ENCODE assay signal across 21 cellular contexts in genomic region chr14:77323571-77323970, GRCh38. TPM values are rescaled to one million over a fixed set of nuclear protein-coding genes. Genes with fewer than 3 reads are reported as not detected.
DNase-seq lines count a peak whose midpoint lies in the region; ATAC-seq, FAIRE-seq and TF ChIP-seq lines count a peak whose summit lies in the region.
"Had no signal": no experiment of that assay in that cellular context is flagged by ENCODE, and none has a peak within 500 bp of the region (broad histone marks: within the 10 kb centered on the region; RNA-seq: fewer than 3 reads in every experiment).

No MANE protein-coding gene starts in this region.

- intact Hi-C loops in HepG2 (cut with micrococcal nuclease; ENCODE audit: unreplicated experiment) (loop anchor here (5.0 kb wide), 2 partner anchors 54 to 134 kb away; partner anchors contain the start of genes AHSA1, SAMD15, TMED8 and VIPAS39), right lobe of liver (cut with DNase I) (no loop called here), sigmoid colon (cut with DNase I) (loop anchor here (5.0 kb wide), 1 partner anchor 226 kb away; the partner anchor contains the start of gene CIPC), upper lobe of right lung (cut with DNase I) (no loop called here)

- peaks cover 20% of the 10 kb centered on the region for H3K79me2 ChIP-seq in HepG2 (ENCODE audit: insufficient read depth, low read length)

- POLR2A ChIA-PET in HepG2 (lab: Yijun Ruan, JAX): interaction anchor here (2.2 kb wide), 1 partner anchor 10 kb away, joined by 7 read pairs; no protein-coding TSS in a partner anchor

- H3K27ac ChIP-seq in liver (ENCODE audit: low read depth in 1 of 2, low read length in 2 of 2) (peak overlapping the region; percentile 35 to 36), HepG2 (ENCODE audit: extremely low read length, insufficient read depth, low read length) (no peak overlapping the region), right lobe of liver (peak overlapping the region in 2 of 3 donors; percentile 77 to 82), sigmoid colon (no peak overlapping the region), upper lobe of right lung (no peak overlapping the region)
- H3K27ac ChIP-seq: GM23248 had no signal

- H3K36me3 ChIP-seq in liver (ENCODE audit: control insufficient read depth in 4 of 4, insufficient read depth in 3 of 4, low read depth in 1 of 4, low read length in 3 of 4) (no peaks in the 10 kb centered on the region), HepG2 (replicated peaks in 1 of 2; ENCODE audit: control insufficient read depth in 1 of 2, insufficient read depth in 2 of 2, low read length in 2 of 2) (no peaks in the 10 kb centered on the region), right lobe of liver (no peaks in the 10 kb centered on the region), sigmoid colon (no peaks in the 10 kb centered on the region), upper lobe of right lung (no peaks in the 10 kb centered on the region)

- ATAC-seq in HepG2 (no peak), right lobe of liver (no peak), upper lobe of right lung (no peak)
- ATAC-seq: HCT116 had no signal

- TF ChIP-seq POLR2A in HepG2 (IDR thresholded peaks at IDR 0.05; ENCODE audit: insufficient read depth in 1 of 2, low read depth in 2 of 2, low read length in 2 of 2) (no peak), right lobe of liver (IDR thresholded peaks at IDR 0.05) (no peak), sigmoid colon (IDR thresholded peaks at IDR 0.05) (no peak)

- in situ Hi-C loops in HepG2 (cut with HindIII; ENCODE audit: extremely low pct_ligation_motif_present, low pct_unique_long_range_greater_than_20kb): no loop called here

- TF ChIP-seq EP300 in HepG2 (IDR thresholded peaks at IDR 0.05; ENCODE audit: low read depth in 2 of 2, low read length in 2 of 2): no peak
- TF ChIP-seq EP300 in HepG2 (CRISPR knock-in tag; IDR thresholded peaks at IDR 0.05; ENCODE audit: borderline replicate concordance): no peak
- no peak for TF ChIP-seq EP300 in sigmoid colon (IDR thresholded peaks at IDR 0.05)

- no peak for DNase-seq in HepG2 (ENCODE audit: low spot score)
- DNase-seq in right lobe of liver: no peak
- peak; percentile 49 for DNase-seq in sigmoid colon
- no peak for DNase-seq in upper lobe of right lung
- no peak for DNase-seq in stimulated activated CD4-positive, alpha-beta T cell treated with anti-CD3 and anti-CD28 coated beads, Interleukin-4, amount 100 ng/mL, for 4 hours
- DNase-seq: AML-193; C1 segment of cervical spinal cord; Caco-2; CD4-positive, alpha-beta memory T cell; DMS153; DND-41; GM23248; H9 had no signal

- no peak for TF ChIP-seq CTCF in liver (IDR thresholded peaks at IDR 0.05; ENCODE audit: low read depth, low read length, missing input control)
- TF ChIP-seq CTCF in HepG2 (CRISPR knock-in tag; IDR thresholded peaks at IDR 0.05): no peak
- no peak for TF ChIP-seq CTCF in right lobe of liver (IDR thresholded peaks at IDR 0.05)
- TF ChIP-seq CTCF in sigmoid colon (IDR thresholded peaks at IDR 0.05): no peak
- TF ChIP-seq CTCF in upper lobe of right lung (IDR thresholded peaks at IDR 0.05): no peak

- H3K9ac ChIP-seq in liver (ENCODE audit: low read depth in 1 of 2, low read length in 2 of 2) (no peak overlapping the region), HepG2 (ENCODE audit: insufficient read depth, low read depth, low read length) (no peak overlapping the region)
- H3K9ac ChIP-seq: GM23248 had no signal

- no peak overlapping the region for H2AFZ ChIP-seq in HepG2 (ENCODE audit: low read length)
- H2AFZ ChIP-seq: GM23248 had no signal

- H3K4me3 ChIP-seq in liver (ENCODE audit: low read depth in 1 of 3, low read length in 3 of 3) (no peak overlapping the region), HepG2 (replicated peaks in 1 of 3; ENCODE audit: insufficient read depth in 1 of 3, low read depth in 2 of 3, low read length in 3 of 3) (no peak overlapping the region), right lobe of liver (peak overlapping the region in 1 of 3 donors; percentile 54), sigmoid colon (no peak overlapping the region), upper lobe of right lung (no peak overlapping the region)
- H3K4me3 ChIP-seq: GM23248 had no signal

- H4K20me1 ChIP-seq in HepG2 (ENCODE audit: insufficient read depth, low read length): no peaks in the 10 kb centered on the region

- WGBS in liver: 49% methylated on average over 4 of the region's 4 CpGs
- WGBS in HepG2 (ENCODE audit: low lambda C conversion rate): 92% methylated on average over 4 of the region's 4 CpGs
- WGBS in right lobe of liver (ENCODE audit: insufficient coverage, low coverage, low lambda C conversion rate, missing lambda C conversion rate): 66% methylated on average over 4 of the region's 4 CpGs
- WGBS in sigmoid colon, 2 donors: 94 to 95% methylated on average over 4 of the region's 4 CpGs

- no peaks in the 10 kb centered on the region for H3K27me3 ChIP-seq in liver (ENCODE audit: control insufficient read depth in 4 of 4, insufficient read depth in 4 of 4, low read length in 3 of 4)
- no peaks in the 10 kb centered on the region for H3K27me3 ChIP-seq in HepG2 (ENCODE audit: control insufficient read depth in 1 of 2, insufficient read depth in 2 of 2, low read length in 2 of 2)
- no peaks in the 10 kb centered on the region for H3K27me3 ChIP-seq in right lobe of liver
- H3K27me3 ChIP-seq in sigmoid colon: no peaks in the 10 kb centered on the region
- no peaks in the 10 kb centered on the region for H3K27me3 ChIP-seq in upper lobe of right lung

- no peak overlapping the region for H3K4me2 ChIP-seq in HepG2 (ENCODE audit: low read depth, low read length)

- CTCF ChIA-PET in HepG2 (lab: Yijun Ruan, JAX; ENCODE audit: low intra/inter-chr PET ratio, low total read pairs): no interaction called here

- TF ChIP-seq RAD21 in liver (IDR thresholded peaks at IDR 0.05) (no peak), HepG2 (CRISPR knock-in tag; IDR thresholded peaks at IDR 0.05) (no peak)

- peaks cover 6 to 55% (median 44%) of the 10 kb centered on the region in 4 donors for H3K4me1 ChIP-seq in liver (ENCODE audit: control insufficient read depth in 4 of 4, insufficient read depth in 4 of 4, low read length in 3 of 4)
- peaks cover 55% of the 10 kb centered on the region for H3K4me1 ChIP-seq in HepG2 (ENCODE audit: insufficient read depth, low read length)
- H3K4me1 ChIP-seq in right lobe of liver: peaks cover 0 to 31% (median 15%) of the 10 kb centered on the region in 4 donors
- H3K4me1 ChIP-seq in sigmoid colon: peaks cover 0 to 22% (median 19%) of the 10 kb centered on the region in 4 donors
- H3K4me1 ChIP-seq in upper lobe of right lung: peaks cover 15% of the 10 kb centered on the region

- FAIRE-seq in HepG2 (lab: Jason Lieb, UNC): no peak
- FAIRE-seq: A204.1, G401.6, GM12892, GM19239 had no signal

- H3K9me3 ChIP-seq in liver (ENCODE audit: control insufficient read depth in 4 of 4, low read length in 3 of 4) (no peaks in the 10 kb centered on the region), HepG2 (ENCODE audit: low read length) (no peaks in the 10 kb centered on the region), right lobe of liver (no peaks in the 10 kb centered on the region), sigmoid colon (no peaks in the 10 kb centered on the region), upper lobe of right lung (no peaks in the 10 kb centered on the region)
- H3K9me3 ChIP-seq: Caco-2 had no signal

- no TSS peak for BruUV-seq in HepG2 (replicated peaks; lab: Mats Ljungman, UMichigan)

RNA-seq across cellular contexts. Expression of gene GSTZ1, which starts 2.7 kb away (rescaled TPM):
- total RNA-seq in liver (100 to 1,000 TPM in 1 of 2 donors, 10 to 100 TPM in 1; 14.9 to 183 TPM), HepG2 (2016; rRNA removed; fragmentation: Illumina TruSeq; extraction: Trizol) (26.9 and 27.6 TPM in 2 replicates), right lobe of liver (100 to 1,000 TPM in 1 of 6 experiments, 10 to 100 TPM in 5; 31.1 to 123 (median 50.0) TPM), sigmoid colon (10 to 100 TPM in 1 of 4 donors, 1 to 10 TPM in 3; 5.4 to 20.7 (median 9.7) TPM), upper lobe of right lung (9.8 TPM)
- polyA plus RNA-seq in liver (10 to 100 TPM; 52.0 to 70.4 TPM), HepG2 (2011; rRNA removed) (14.4 and 15.7 TPM in 2 replicates), sigmoid colon (10 to 100 TPM; 37.0 to 42.6 (median 42.3) TPM)
- 6.7 and 6.9 TPM in 2 replicates for total RNA-seq in HepG2 (2016; cell fraction: cytosol; rRNA removed; fragmentation: Illumina TruSeq; extraction: Trizol; ENCODE audit: low read depth)
- 26.1 and 26.7 TPM in 2 replicates for total RNA-seq in HepG2 (2016; cell fraction: insoluble cytoplasmic fraction; rRNA removed; fragmentation: Illumina TruSeq; extraction: Trizol)
- total RNA-seq in HepG2 (2016; cell fraction: membrane; rRNA removed; fragmentation: Illumina TruSeq; extraction: Trizol): 10.4 TPM in 2 replicates
- 19.7 and 22.0 TPM in 2 replicates for total RNA-seq in HepG2 (2016; cell fraction: nucleus; rRNA removed; fragmentation: Illumina TruSeq; extraction: Trizol)
- polyA plus RNA-seq in HepG2 (2011; cell fraction: cytosol; rRNA removed): 15.4 and 20.2 TPM in 2 replicates
- polyA plus RNA-seq in HepG2 (2011; cell fraction: nucleus; rRNA removed): 25.0 and 27.1 TPM in 2 replicates
- polyA plus RNA-seq in HepG2 (2012): 18.1 and 18.4 TPM in 2 replicates
- polyA plus RNA-seq in HepG2 (2016; cell fraction: cytosol; fragmentation: Illumina TruSeq; extraction: Trizol; ENCODE audit: low read depth): 4.9 and 5.3 TPM in 2 replicates
- 29.6 and 30.1 TPM in 2 replicates for polyA plus RNA-seq in HepG2 (2016; cell fraction: insoluble cytoplasmic fraction; fragmentation: Illumina TruSeq; extraction: Trizol; ENCODE audit: low read depth)
- polyA plus RNA-seq in HepG2 (2016; cell fraction: membrane; fragmentation: Illumina TruSeq; extraction: Trizol; ENCODE audit: low read depth): 7.6 and 9.5 TPM in 2 replicates
- 20.3 and 23.0 TPM in 2 replicates for polyA plus RNA-seq in HepG2 (2016; cell fraction: nucleus; fragmentation: Illumina TruSeq; extraction: Trizol; ENCODE audit: insufficient read depth, low read depth)
- 25.0 and 25.5 TPM in 2 replicates for polyA minus RNA-seq in HepG2 (2011; rRNA and poly(A)+ RNA removed; ENCODE audit: low replicate concordance)
- polyA minus RNA-seq in HepG2 (2011; cell fraction: cytosol; rRNA and poly(A)+ RNA removed): 3.9 and 5.6 TPM in 2 replicates
- polyA minus RNA-seq in HepG2 (2011; cell fraction: nucleus; rRNA and poly(A)+ RNA removed): 37.7 and 42.4 TPM in 2 replicates

RNA-seq across cellular contexts. Expression of gene POMT2, which starts 2.9 kb away (rescaled TPM):
- 10 to 100 TPM in 1 of 2 donors, 1 to 10 TPM in 1; 5.3 to 13.1 TPM for total RNA-seq in liver
- polyA plus RNA-seq in liver: 1 to 10 TPM; 4.8 to 5.2 TPM
- 7.9 and 15.9 TPM in 2 replicates for total RNA-seq in HepG2 (2016; rRNA removed; fragmentation: Illumina TruSeq; extraction: Trizol)
- total RNA-seq in HepG2 (2016; cell fraction: cytosol; rRNA removed; fragmentation: Illumina TruSeq; extraction: Trizol; ENCODE audit: low read depth): 4.5 and 5.3 TPM in 2 replicates
- 5.7 and 18.9 TPM in 2 replicates for total RNA-seq in HepG2 (2016; cell fraction: insoluble cytoplasmic fraction; rRNA removed; fragmentation: Illumina TruSeq; extraction: Trizol)
- 5.6 and 9.7 TPM in 2 replicates for total RNA-seq in HepG2 (2016; cell fraction: membrane; rRNA removed; fragmentation: Illumina TruSeq; extraction: Trizol)
- 26.2 and 26.6 TPM in 2 replicates for total RNA-seq in HepG2 (2016; cell fraction: nucleus; rRNA removed; fragmentation: Illumina TruSeq; extraction: Trizol)
- 15.3 and 17.7 TPM in 2 replicates for polyA plus RNA-seq in HepG2 (2011; rRNA removed)
- polyA plus RNA-seq in HepG2 (2011; cell fraction: cytosol; rRNA removed): 5.3 and 6.1 TPM in 2 replicates
- 104 and 129 TPM in 2 replicates for polyA plus RNA-seq in HepG2 (2011; cell fraction: nucleus; rRNA removed)
- 10.4 and 12.2 TPM in 2 replicates for polyA plus RNA-seq in HepG2 (2012)
- polyA plus RNA-seq in HepG2 (2016; cell fraction: cytosol; fragmentation: Illumina TruSeq; extraction: Trizol; ENCODE audit: low read depth): 5.4 and 5.6 TPM in 2 replicates
- 10.3 and 13.4 TPM in 2 replicates for polyA plus RNA-seq in HepG2 (2016; cell fraction: insoluble cytoplasmic fraction; fragmentation: Illumina TruSeq; extraction: Trizol; ENCODE audit: low read depth)
- 8.1 and 9.6 TPM in 2 replicates for polyA plus RNA-seq in HepG2 (2016; cell fraction: membrane; fragmentation: Illumina TruSeq; extraction: Trizol; ENCODE audit: low read depth)
- 96.8 and 106 TPM in 2 replicates for polyA plus RNA-seq in HepG2 (2016; cell fraction: nucleus; fragmentation: Illumina TruSeq; extraction: Trizol; ENCODE audit: insufficient read depth, low read depth)
- 34.5 and 36.8 TPM in 2 replicates for polyA minus RNA-seq in HepG2 (2011; rRNA and poly(A)+ RNA removed; ENCODE audit: low replicate concordance)
- polyA minus RNA-seq in HepG2 (2011; cell fraction: cytosol; rRNA and poly(A)+ RNA removed): 6.0 and 8.1 TPM in 2 replicates
- polyA minus RNA-seq in HepG2 (2011; cell fraction: nucleus; rRNA and poly(A)+ RNA removed): 38.1 and 42.3 TPM in 2 replicates
- 10 to 100 TPM in 5 of 6 experiments, 1 to 10 TPM in 1; 5.5 to 15.9 (median 12.9) TPM for total RNA-seq in right lobe of liver
- total RNA-seq in sigmoid colon: 10 to 100 TPM; 10.5 to 21.0 (median 16.4) TPM
- polyA plus RNA-seq in sigmoid colon: 10 to 100 TPM in 1 of 3 donors, 1 to 10 TPM in 2; 3.6 to 16.8 (median 5.1) TPM
- total RNA-seq in upper lobe of right lung: 29.4 TPM

RNA-seq across cellular contexts. Expression of gene NGB, which starts 52.6 kb away (rescaled TPM):
- total RNA-seq in liver: not detected
- polyA plus RNA-seq in liver: not detected
- not detected in 2 replicates for total RNA-seq in HepG2 (2016; rRNA removed; fragmentation: Illumina TruSeq; extraction: Trizol)
- not detected in 2 replicates for total RNA-seq in HepG2 (2016; cell fraction: cytosol; rRNA removed; fragmentation: Illumina TruSeq; extraction: Trizol; ENCODE audit: low read depth)
- not detected in 2 replicates for total RNA-seq in HepG2 (2016; cell fraction: insoluble cytoplasmic fraction; rRNA removed; fragmentation: Illumina TruSeq; extraction: Trizol)
- total RNA-seq in HepG2 (2016; cell fraction: membrane; rRNA removed; fragmentation: Illumina TruSeq; extraction: Trizol): not detected in 2 replicates
- not detected in 2 replicates for total RNA-seq in HepG2 (2016; cell fraction: nucleus; rRNA removed; fragmentation: Illumina TruSeq; extraction: Trizol)
- polyA plus RNA-seq in HepG2 (2011; rRNA removed): 0.04 and 0.05 TPM in 2 replicates
- 0.03 and 0.09 TPM in 2 replicates for polyA plus RNA-seq in HepG2 (2011; cell fraction: cytosol; rRNA removed)
- polyA plus RNA-seq in HepG2 (2011; cell fraction: nucleus; rRNA removed): not detected in 2 replicates
- not detected in 2 replicates for polyA plus RNA-seq in HepG2 (2012)
- not detected in 2 replicates for polyA plus RNA-seq in HepG2 (2016; cell fraction: cytosol; fragmentation: Illumina TruSeq; extraction: Trizol; ENCODE audit: low read depth)
- not detected in 2 replicates for polyA plus RNA-seq in HepG2 (2016; cell fraction: insoluble cytoplasmic fraction; fragmentation: Illumina TruSeq; extraction: Trizol; ENCODE audit: low read depth)
- polyA plus RNA-seq in HepG2 (2016; cell fraction: membrane; fragmentation: Illumina TruSeq; extraction: Trizol; ENCODE audit: low read depth): 0.09 TPM in 1 of 2 replicates, not detected in the other
- polyA plus RNA-seq in HepG2 (2016; cell fraction: nucleus; fragmentation: Illumina TruSeq; extraction: Trizol; ENCODE audit: insufficient read depth, low read depth): not detected in 2 replicates
- not detected in 2 replicates for polyA minus RNA-seq in HepG2 (2011; rRNA and poly(A)+ RNA removed; ENCODE audit: low replicate concordance)
- not detected in 2 replicates for polyA minus RNA-seq in HepG2 (2011; cell fraction: cytosol; rRNA and poly(A)+ RNA removed)
- not detected in 2 replicates for polyA minus RNA-seq in HepG2 (2011; cell fraction: nucleus; rRNA and poly(A)+ RNA removed)
- total RNA-seq in right lobe of liver: not detected
- 1 to 10 TPM; 3.5 to 10.0 (median 9.5) TPM for total RNA-seq in sigmoid colon
- polyA plus RNA-seq in sigmoid colon: 1 to 10 TPM in 1 of 3 donors, not detected in 2; 1.9 TPM
- total RNA-seq in upper lobe of right lung: not detected
- total RNA-seq: Caco-2; CD4-positive, alpha-beta memory T cell; GM23248; H4 had no signal
- polyA plus RNA-seq: AG04450; CD4-positive, alpha-beta memory T cell; GM23248 had no signal

RNA-seq across cellular contexts. Expression of gene TMED8, which starts 53.3 kb away (rescaled TPM):
- total RNA-seq in liver (1 to 10 TPM; 6.9 TPM), HepG2 (2016; rRNA removed; fragmentation: Illumina TruSeq; extraction: Trizol) (11.7 and 17.5 TPM in 2 replicates), right lobe of liver (1 to 10 TPM; 2.5 to 4.4 (median 3.1) TPM), sigmoid colon (10 to 100 TPM; 13.6 to 15.3 (median 14.7) TPM), upper lobe of right lung (11.3 TPM)
- polyA plus RNA-seq in liver (1 to 10 TPM; 1.3 to 1.6 TPM), HepG2 (2011; rRNA removed) (4.7 and 6.0 TPM in 2 replicates), sigmoid colon (1 to 10 TPM; 1.8 to 7.2 (median 3.7) TPM)
- 0.71 TPM in 2 replicates for total RNA-seq in HepG2 (2016; cell fraction: cytosol; rRNA removed; fragmentation: Illumina TruSeq; extraction: Trizol; ENCODE audit: low read depth)
- total RNA-seq in HepG2 (2016; cell fraction: insoluble cytoplasmic fraction; rRNA removed; fragmentation: Illumina TruSeq; extraction: Trizol): 11.1 and 18.2 TPM in 2 replicates
- 4.1 and 4.7 TPM in 2 replicates for total RNA-seq in HepG2 (2016; cell fraction: membrane; rRNA removed; fragmentation: Illumina TruSeq; extraction: Trizol)
- 8.0 and 8.7 TPM in 2 replicates for total RNA-seq in HepG2 (2016; cell fraction: nucleus; rRNA removed; fragmentation: Illumina TruSeq; extraction: Trizol)
- polyA plus RNA-seq in HepG2 (2011; cell fraction: cytosol; rRNA removed): 3.0 and 4.2 TPM in 2 replicates
- polyA plus RNA-seq in HepG2 (2011; cell fraction: nucleus; rRNA removed): 2.7 and 3.4 TPM in 2 replicates
- polyA plus RNA-seq in HepG2 (2012): 5.0 and 5.4 TPM in 2 replicates
- polyA plus RNA-seq in HepG2 (2016; cell fraction: cytosol; fragmentation: Illumina TruSeq; extraction: Trizol; ENCODE audit: low read depth): 0.28 and 0.33 TPM in 2 replicates
- polyA plus RNA-seq in HepG2 (2016; cell fraction: insoluble cytoplasmic fraction; fragmentation: Illumina TruSeq; extraction: Trizol; ENCODE audit: low read depth): 10.5 and 10.6 TPM in 2 replicates
- polyA plus RNA-seq in HepG2 (2016; cell fraction: membrane; fragmentation: Illumina TruSeq; extraction: Trizol; ENCODE audit: low read depth): 1.5 and 1.7 TPM in 2 replicates
- 8.9 and 9.4 TPM in 2 replicates for polyA plus RNA-seq in HepG2 (2016; cell fraction: nucleus; fragmentation: Illumina TruSeq; extraction: Trizol; ENCODE audit: insufficient read depth, low read depth)
- polyA minus RNA-seq in HepG2 (2011; rRNA and poly(A)+ RNA removed; ENCODE audit: low replicate concordance): 12.8 and 15.2 TPM in 2 replicates
- 7.1 and 8.6 TPM in 2 replicates for polyA minus RNA-seq in HepG2 (2011; cell fraction: cytosol; rRNA and poly(A)+ RNA removed)
- polyA minus RNA-seq in HepG2 (2011; cell fraction: nucleus; rRNA and poly(A)+ RNA removed): 5.3 and 7.1 TPM in 2 replicates

RNA-seq across cellular contexts. Expression of gene SAMD15, which starts 53.6 kb away (rescaled TPM):
- total RNA-seq in liver: under 1 TPM; 0.19 to 0.50 TPM
- under 1 TPM in 1 of 2 donors, not detected in 1; 0.10 TPM for polyA plus RNA-seq in liver
- total RNA-seq in HepG2 (2016; rRNA removed; fragmentation: Illumina TruSeq; extraction: Trizol): 1.3 and 2.0 TPM in 2 replicates
- total RNA-seq in HepG2 (2016; cell fraction: cytosol; rRNA removed; fragmentation: Illumina TruSeq; extraction: Trizol; ENCODE audit: low read depth): 0.40 TPM in 1 of 2 replicates, not detected in the other
- 1.4 and 3.0 TPM in 2 replicates for total RNA-seq in HepG2 (2016; cell fraction: insoluble cytoplasmic fraction; rRNA removed; fragmentation: Illumina TruSeq; extraction: Trizol)
- 0.10 and 0.49 TPM in 2 replicates for total RNA-seq in HepG2 (2016; cell fraction: membrane; rRNA removed; fragmentation: Illumina TruSeq; extraction: Trizol)
- 1.1 TPM in 2 replicates for total RNA-seq in HepG2 (2016; cell fraction: nucleus; rRNA removed; fragmentation: Illumina TruSeq; extraction: Trizol)
- 0.09 TPM in 2 replicates for polyA plus RNA-seq in HepG2 (2011; rRNA removed)
- polyA plus RNA-seq in HepG2 (2011; cell fraction: cytosol; rRNA removed): 0.11 TPM in 1 of 2 replicates, not detected in the other
- 0.05 and 0.24 TPM in 2 replicates for polyA plus RNA-seq in HepG2 (2011; cell fraction: nucleus; rRNA removed)
- 0.05 TPM in 1 of 2 replicates, not detected in the other for polyA plus RNA-seq in HepG2 (2012)
- polyA plus RNA-seq in HepG2 (2016; cell fraction: cytosol; fragmentation: Illumina TruSeq; extraction: Trizol; ENCODE audit: low read depth): 0.11 TPM in 1 of 2 replicates, not detected in the other
- 0.82 and 1.2 TPM in 2 replicates for polyA plus RNA-seq in HepG2 (2016; cell fraction: insoluble cytoplasmic fraction; fragmentation: Illumina TruSeq; extraction: Trizol; ENCODE audit: low read depth)
- 0.07 and 0.10 TPM in 2 replicates for polyA plus RNA-seq in HepG2 (2016; cell fraction: membrane; fragmentation: Illumina TruSeq; extraction: Trizol; ENCODE audit: low read depth)
- polyA plus RNA-seq in HepG2 (2016; cell fraction: nucleus; fragmentation: Illumina TruSeq; extraction: Trizol; ENCODE audit: insufficient read depth, low read depth): 0.47 and 0.82 TPM in 2 replicates
- polyA minus RNA-seq in HepG2 (2011; rRNA and poly(A)+ RNA removed; ENCODE audit: low replicate concordance): 0.51 TPM in 1 of 2 replicates, not detected in the other
- polyA minus RNA-seq in HepG2 (2011; cell fraction: cytosol; rRNA and poly(A)+ RNA removed): not detected in 2 replicates
- polyA minus RNA-seq in HepG2 (2011; cell fraction: nucleus; rRNA and poly(A)+ RNA removed): 0.39 TPM in 1 of 2 replicates, not detected in the other
- total RNA-seq in right lobe of liver: under 1 TPM in 4 of 6 experiments, not detected in 2; 0.12 to 0.42 (median 0.31) TPM
- total RNA-seq in sigmoid colon: under 1 TPM; 0.16 to 0.55 (median 0.31) TPM
- under 1 TPM in 2 of 3 donors, not detected in 1; 0.23 to 0.36 TPM for polyA plus RNA-seq in sigmoid colon
- total RNA-seq in upper lobe of right lung: 0.41 TPM
- polyA plus RNA-seq: CD4-positive, alpha-beta memory T cell had no signal

Comparison
In these comparisons a context has a peak if more than half of its experiments do, and no peak if none do; other contexts are left out.
1. H3K27ac ChIP-seq: peak in liver (2 of 2) and right lobe of liver (2 of 3); none in HepG2 (single experiment), sigmoid colon (0 of 4) and upper lobe of right lung (single experiment).
2. intact Hi-C loops: an anchor here in HepG2 (5.0 kb wide) and sigmoid colon (5.0 kb wide); none called in right lobe of liver and upper lobe of right lung.